ENCODE assay signal across 10 cellular contexts in the genomic region with DNA sequence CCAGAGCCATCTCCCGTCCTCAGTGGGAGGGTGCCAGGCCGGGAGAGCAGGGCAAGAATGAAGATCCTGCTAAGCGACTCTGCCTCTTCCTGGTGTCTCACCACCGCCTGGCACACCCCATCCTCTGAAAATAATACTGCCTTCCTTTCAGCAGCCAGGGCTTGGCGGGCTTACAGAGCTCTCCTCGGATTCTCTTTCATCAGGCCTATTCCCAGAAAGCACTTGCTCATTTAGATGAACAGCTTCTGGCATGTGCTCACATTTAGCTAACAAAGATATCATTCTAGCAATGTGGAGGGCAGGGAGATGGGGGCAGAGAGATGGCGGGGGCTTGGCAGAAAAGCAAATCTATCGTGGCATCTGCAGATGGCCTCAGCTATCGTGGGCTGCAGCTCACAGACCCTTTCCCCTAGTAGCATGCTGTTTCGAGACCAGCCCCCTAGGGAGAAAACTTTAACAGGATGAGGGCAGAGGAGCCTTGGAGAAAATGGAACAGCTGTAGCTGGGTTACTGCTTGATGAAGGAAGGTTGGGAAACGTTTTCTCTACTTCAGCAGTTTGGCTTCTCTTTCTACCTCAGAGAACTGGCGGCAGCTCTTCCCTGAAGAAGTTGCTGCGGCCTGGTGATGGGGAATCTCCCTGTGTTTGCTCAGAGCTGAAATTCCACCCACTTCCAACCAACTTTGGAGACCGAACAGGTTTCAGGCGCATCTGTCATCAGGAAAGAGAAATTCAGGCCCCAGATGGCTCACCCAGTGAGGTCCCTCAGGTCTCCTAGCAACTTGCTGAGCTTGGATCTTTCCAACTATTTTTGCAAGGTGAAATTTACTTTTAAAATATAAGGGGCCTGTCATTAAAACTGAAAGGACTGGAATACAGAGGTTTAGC.
DNase-seq lines count a peak whose midpoint lies in the region; ATAC-seq and TF ChIP-seq lines count a peak whose summit lies in the region.
"Had no signal": no experiment of that assay in that cellular context is flagged by ENCODE, and none has a peak within 500 bp of the region (broad histone marks: within the 10 kb centered on the region; RNA-seq: fewer than 3 reads in every experiment).

No MANE protein-coding gene starts in this region.

- 46 to 49% methylated on average over 7 to 10 of the region's 15 CpGs for WGBS in gastroesophageal sphincter (ENCODE audit: low coverage in 1 of 2), 2 donors

- DNase-seq in DMS 273 treated with DMSO at 0.1 percent for 48 hours (lab: John Stamatoyannopoulos, UW) (peak; percentile 96), adipocyte (ENCODE audit: low read depth) (peak; percentile 52), osteocyte (ENCODE audit: extremely low spot score, unreplicated experiment) (no peak), NCI-H1436 treated with DMSO at 0.1 percent for 48 hours (lab: John Stamatoyannopoulos, UW) (no peak)
- DNase-seq in stimulated activated CD4-positive, alpha-beta T cell treated with anti-CD3 and anti-CD28 coated beads, Interleukin-15, amount 100 ng/mL, for 24 hours: no peak
- no peak for DNase-seq in stimulated activated CD4-positive, alpha-beta T cell treated with anti-CD3 and anti-CD28 coated beads, Interleukin-4, amount 100 ng/mL, for 1 hour
- DNase-seq: activated CD4-positive, alpha-beta T cell treated with anti-CD3 and anti-CD28 coated beads, Interleukin-2, amount 50 U/mL, for 1 hour; NCI-H2107 had no signal

- no peaks in the 10 kb centered on the region for H3K9me3 Mint-ChIP-seq in osteocyte (ENCODE audit: unreplicated experiment)

- peaks cover 12% of the 10 kb centered on the region for H3K27me3 ChIP-seq in adipocyte (replicated peaks; ENCODE audit: control insufficient read depth, insufficient read depth, low read length)
- peaks cover 26% of the 10 kb centered on the region for H3K27me3 ChIP-seq in gastroesophageal sphincter

- peaks cover 48% of the 10 kb centered on the region for H3K4me1 Mint-ChIP-seq in osteocyte (ENCODE audit: unreplicated experiment)

- H3K4me1 ChIP-seq in adipocyte (ENCODE audit: control insufficient read depth, insufficient read depth, low read length) (peaks cover 29% of the 10 kb centered on the region), gastroesophageal sphincter (peaks cover 0 to 28% (median 5%) of the 10 kb centered on the region in 3 donors)

- no peaks in the 10 kb centered on the region for H3K36me3 ChIP-seq in adipocyte (ENCODE audit: control insufficient read depth, insufficient read depth, low read length, severe bottlenecking)
- H3K36me3 ChIP-seq in gastroesophageal sphincter: no peaks in the 10 kb centered on the region

- H3K9me3 ChIP-seq in adipocyte (ENCODE audit: control insufficient read depth, low read length) (no peaks in the 10 kb centered on the region), gastroesophageal sphincter (no peaks in the 10 kb centered on the region)

- H3K4me3 ChIP-seq in adipocyte (ENCODE audit: low read length) (no peak overlapping the region), gastroesophageal sphincter (peak overlapping the region in 1 of 2 donors; percentile 33)

- H3K27ac Mint-ChIP-seq in osteocyte (ENCODE audit: unreplicated experiment): peak overlapping the region; percentile 85

- TF ChIP-seq CTCF in gastroesophageal sphincter (IDR thresholded peaks at IDR 0.05) (no peak), osteocyte (IDR thresholded peaks at IDR 0.05) (no peak)

- peak overlapping the region; percentile 30 for H3K4me3 Mint-ChIP-seq in osteocyte (ENCODE audit: unreplicated experiment)

- peak overlapping the region; percentile 13 for H3K9ac ChIP-seq in adipocyte (ENCODE audit: low read length)

- peak overlapping the region in 3 of 4 donors; percentile 54 to 58 (median 56) for H3K27ac ChIP-seq in gastroesophageal sphincter

- TF ChIP-seq EP300 in gastroesophageal sphincter (IDR thresholded peaks at IDR 0.05): no peak

- H3K27me3 Mint-ChIP-seq in osteocyte (ENCODE audit: unreplicated experiment): no peaks in the 10 kb centered on the region

- TF ChIP-seq POLR2A in gastroesophageal sphincter (IDR thresholded peaks at IDR 0.05): no peak

- ATAC-seq in gastroesophageal sphincter: peak; percentile 60
- no peak for ATAC-seq in GM21825 (IDR thresholded peaks at IDR 0.05; ENCODE audit: unreplicated experiment)

- H3K36me3 Mint-ChIP-seq in osteocyte (ENCODE audit: unreplicated experiment): no peaks in the 10 kb centered on the region

Comparison
In these comparisons a context has a peak if more than half of its experiments do, and no peak if none do; other contexts are left out.
1. DNase-seq: peak in DMS 273 treated with DMSO at 0.1 percent for 48 hours (single experiment) and adipocyte (single experiment); none in osteocyte (single experiment), NCI-H1436 treated with DMSO at 0.1 percent for 48 hours (single experiment), stimulated activated CD4-positive, alpha-beta T cell treated with anti-CD3 and anti-CD28 coated beads, Interleukin-15, amount 100 ng/mL, for 24 hours (single experiment) and stimulated activated CD4-positive, alpha-beta T cell treated with anti-CD3 and anti-CD28 coated beads, Interleukin-4, amount 100 ng/mL, for 1 hour (single experiment).